ENCODE assay signal across 8 cellular contexts in genomic region chr3:150371741-150372254, GRCh38. TPM values are rescaled to one million over a fixed set of nuclear protein-coding genes. Genes with fewer than 3 reads are reported as not detected.
DNase-seq lines count a peak whose midpoint lies in the region; ATAC-seq and TF ChIP-seq lines count a peak whose summit lies in the region.

No MANE protein-coding gene starts in this region.

- no peaks in the 10 kb centered on the region for H3K9me3 ChIP-seq in endocrine pancreas (ENCODE audit: control insufficient read depth, low read length)

- H3K4me1 ChIP-seq in endocrine pancreas (ENCODE audit: control insufficient read depth, insufficient read depth, low read length) = peaks cover 16% of the 10 kb centered on the region

- peak; percentile 99 for DNase-seq in AG10803 (ENCODE audit: low read depth)
- peak; percentile 96 for DNase-seq in NCI-H226
- peak; percentile 23 to 42 for DNase-seq in mesothelial cell of epicardium (ENCODE audit: low spot score in 2 of 2, unreplicated experiment in 2 of 2)
- DNase-seq in natural killer cell = no peak
- no peak for DNase-seq in stimulated activated CD4-positive, alpha-beta T cell treated with anti-CD3 and anti-CD28 coated beads, Interleukin-2, amount 100 ng/mL, for 48 hours

- TF ChIP-seq CTCF in AG10803 (conservative IDR thresholded peaks at IDR 0.05; ENCODE audit: low read length) (no peak), mesothelial cell of epicardium (IDR thresholded peaks at IDR 0.05; ENCODE audit: unreplicated experiment) (no peak), natural killer cell (IDR thresholded peaks at IDR 0.05) (no peak)

- no peaks in the 10 kb centered on the region for H3K36me3 Mint-ChIP-seq in mesothelial cell of epicardium
- no peaks in the 10 kb centered on the region for H3K36me3 Mint-ChIP-seq in natural killer cell

- H3K27me3 Mint-ChIP-seq in mesothelial cell of epicardium (ENCODE audit: low read depth) (no peaks in the 10 kb centered on the region), natural killer cell (ENCODE audit: low read depth in 2 of 2) (peaks cover 0 to 5% of the 10 kb centered on the region in 2 donors)

- H3K4me3 ChIP-seq in AG10803 (ENCODE audit: low read length) (peak overlapping the region; percentile 64), endocrine pancreas (ENCODE audit: control insufficient read depth, insufficient read depth, low read length) (peak overlapping the region; percentile 53)

- H3K36me3 ChIP-seq in endocrine pancreas (ENCODE audit: control insufficient read depth, insufficient read depth, low read length) = no peaks in the 10 kb centered on the region

- H3K9me3 Mint-ChIP-seq in mesothelial cell of epicardium (no peaks in the 10 kb centered on the region), natural killer cell (no peaks in the 10 kb centered on the region)

- peaks cover 57% of the 10 kb centered on the region for H3K4me1 Mint-ChIP-seq in mesothelial cell of epicardium
- peaks cover 5 to 7% of the 10 kb centered on the region in 2 donors for H3K4me1 Mint-ChIP-seq in natural killer cell

- H3K27me3 ChIP-seq in endocrine pancreas (ENCODE audit: control insufficient read depth, insufficient read depth, low read length) = peaks cover 2% of the 10 kb centered on the region

- H3K9ac ChIP-seq in endocrine pancreas (ENCODE audit: control insufficient read depth, insufficient read depth, low read length) = no peak overlapping the region

- ATAC-seq in HG02970 (IDR thresholded peaks at IDR 0.05; ENCODE audit: low FRiP score, unreplicated experiment) (no peak), HG03196 (IDR thresholded peaks at IDR 0.05; ENCODE audit: unreplicated experiment) (no peak), natural killer cell (no peak)

- peak overlapping the region; percentile 92 for H3K27ac Mint-ChIP-seq in mesothelial cell of epicardium
- no peak overlapping the region for H3K27ac Mint-ChIP-seq in natural killer cell

- intact Hi-C loops in natural killer cell (cut with micrococcal nuclease) = no loop called here

- peak overlapping the region; percentile 57 for H3K4me3 Mint-ChIP-seq in mesothelial cell of epicardium
- H3K4me3 Mint-ChIP-seq in natural killer cell = no peak overlapping the region

RNA-seq across cellular contexts. Expression of gene TSC22D2, which starts 36.3 kb away (rescaled TPM):
- total RNA-seq in mesothelial cell of epicardium (68.7 to 73.2 TPM (median 71.2 TPM) in 3 replicates), natural killer cell (10 to 100 TPM; 50.1 to 66.3 (median 63.0) TPM)

Comparison
In these comparisons a context has a peak if more than half of its experiments do, and no peak if none do; other contexts are left out.
1. DNase-seq: peak in AG10803 (single experiment), NCI-H226 (single experiment) and mesothelial cell of epicardium (2 of 2); none in natural killer cell (single experiment) and stimulated activated CD4-positive, alpha-beta T cell treated with anti-CD3 and anti-CD28 coated beads, Interleukin-2, amount 100 ng/mL, for 48 hours (0 of 2).